ENCODE assay signal across 7 cellular contexts in the genomic region with DNA sequence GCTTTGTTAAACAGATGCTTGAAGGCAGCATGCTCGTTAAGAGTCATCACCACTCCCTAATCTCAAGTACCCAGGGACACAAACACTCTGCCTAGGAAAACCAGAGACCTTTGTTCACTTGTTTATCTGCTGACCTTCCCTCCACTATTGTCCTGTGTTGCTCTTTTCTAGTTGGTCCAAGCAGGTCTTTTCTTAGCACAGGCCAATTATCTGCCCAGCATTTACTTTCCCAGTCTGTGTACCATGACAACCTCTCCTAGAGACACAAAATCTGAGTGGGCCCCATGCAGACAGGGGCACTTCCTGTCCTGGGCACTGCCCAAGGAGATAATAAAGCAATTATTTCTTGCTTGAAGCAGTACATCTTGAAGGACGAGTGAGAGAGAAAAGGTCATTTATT. TPM values are rescaled to one million over a fixed set of nuclear protein-coding genes. Genes with fewer than 3 reads are reported as not detected.
"Had no signal": no experiment of that assay in that cellular context is flagged by ENCODE, and none has a peak within 500 bp of the region (broad histone marks: within the 10 kb centered on the region; RNA-seq: fewer than 3 reads in every experiment).

No MANE protein-coding gene starts in this region.

RNA-seq across cellular contexts. Expression of gene PRSS8, which starts 34.5 kb away (rescaled TPM):
- total RNA-seq: activated CD8-positive, alpha-beta memory T cell treated with anti-CD3 and anti-CD28 coated beads, Interleukin-2, amount 10 ng/mL, durations not matched to agents 7 days and 5 days; activated naive CD4-positive, alpha-beta T cell treated with anti-CD3 and anti-CD28 coated beads, Interleukin-2, amount 50 U/mL, for 72 hours; thoracic aorta had no signal

RNA-seq across cellular contexts. Expression of gene TRIM72, which starts 43.8 kb away (rescaled TPM):
- total RNA-seq: activated CD8-positive, alpha-beta memory T cell treated with anti-CD3 and anti-CD28 coated beads, Interleukin-2, amount 10 ng/mL, durations not matched to agents 7 days and 5 days; body of pancreas; epithelial cell of proximal tubule; renal cortical epithelial cell; T-helper 2 cell treated with Interferon-gamma antibody and Interleukin-4, amounts not matched to agents 100 ng/mL and 5 ng/mL, for 36 hours had no signal
